In the genomic region with DNA sequence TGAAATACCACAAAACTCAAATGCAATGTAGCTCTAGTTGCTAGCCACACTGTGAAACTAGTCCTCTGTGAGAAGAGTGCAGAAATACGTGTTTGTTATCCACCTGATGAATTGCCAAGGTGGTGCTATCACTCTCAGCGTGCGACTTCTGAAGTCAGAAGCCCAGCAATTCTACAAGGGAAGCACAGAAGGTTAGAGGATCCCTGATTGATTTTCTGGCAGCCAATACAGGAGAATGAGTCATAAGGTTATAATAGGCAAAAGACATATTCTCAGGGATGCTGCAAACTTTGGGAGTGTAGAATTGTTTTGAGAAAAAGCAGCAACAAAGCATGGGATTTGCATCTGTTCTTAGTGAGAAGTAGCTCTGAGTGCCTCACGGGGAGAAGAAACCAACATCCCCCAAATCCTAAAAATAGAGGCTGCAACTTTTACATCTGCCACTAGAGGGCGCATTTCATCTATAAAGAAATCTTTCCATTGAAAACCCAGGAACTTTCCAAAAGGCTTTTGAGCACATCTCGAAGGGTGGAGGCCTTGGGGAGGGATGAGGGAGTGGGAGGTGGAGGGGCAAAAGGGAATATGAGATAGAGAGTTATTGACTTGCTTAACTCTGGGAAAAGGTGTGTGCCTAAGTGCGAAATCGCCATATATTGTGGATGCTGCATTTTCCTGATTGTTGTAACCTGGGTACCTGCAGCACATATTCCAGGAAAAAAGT, we compare ENCODE assay signal across 8 cellular contexts.
DNase-seq lines count a peak whose midpoint lies in the region; ATAC-seq, FAIRE-seq and TF ChIP-seq lines count a peak whose summit lies in the region.

No MANE protein-coding gene starts in this region.

- WGBS in iPS DF 6.9 (ENCODE audit: insufficient coverage, insufficient read length), result no CpG with 5 or more reads among the region's 8 CpGs

- peak; percentile 92 for TF ChIP-seq CTCF in astrocyte (IDR thresholded peaks at IDR 0.05; ENCODE audit: insufficient read depth, low read depth, low read length)
- TF ChIP-seq CTCF in omental fat pad (IDR thresholded peaks at IDR 0.05), result no peak

- H3K4me1 ChIP-seq in astrocyte (ENCODE audit: insufficient read depth, low read length) (no peaks in the 10 kb centered on the region), iPS DF 6.9 (ENCODE audit: control insufficient read depth, insufficient read depth, low read length) (no peaks in the 10 kb centered on the region)

- H3K9me3 Mint-ChIP-seq in astrocyte (ENCODE audit: unreplicated experiment), result no peaks in the 10 kb centered on the region

- H4K20me1 ChIP-seq in astrocyte (ENCODE audit: insufficient read depth, low read length), result no peaks in the 10 kb centered on the region

- no peak overlapping the region for H3K4me2 ChIP-seq in astrocyte (ENCODE audit: low read length)

- H3K4me3 ChIP-seq in H7 (ENCODE audit: insufficient read depth, low read depth, low read length) (no peak overlapping the region), astrocyte (ENCODE audit: insufficient read depth, low read depth, low read length) (no peak overlapping the region), iPS DF 6.9 (ENCODE audit: low read length) (no peak overlapping the region)

- no peaks in the 10 kb centered on the region for H3K27me3 ChIP-seq in H7 (ENCODE audit: control insufficient read depth, insufficient read depth, low read length)
- no peaks in the 10 kb centered on the region for H3K27me3 ChIP-seq in astrocyte (ENCODE audit: insufficient read depth, low read length)
- no peaks in the 10 kb centered on the region for H3K27me3 ChIP-seq in iPS DF 6.9 (ENCODE audit: control insufficient read depth, insufficient read depth, low read length)

- no peak overlapping the region for H2AFZ ChIP-seq in astrocyte (ENCODE audit: low read depth, low read length)

- no peak overlapping the region for H3K9ac ChIP-seq in astrocyte (ENCODE audit: low read length)

- DNase-seq in COLO829 (ENCODE audit: low spot score) (peak; percentile 34), H7 (peak; percentile 48), NCI-H510A treated with DMSO at 0.1 percent for 48 hours (lab: John Stamatoyannopoulos, UW) (peak; percentile 61), astrocyte (ENCODE audit: low read depth) (peak; percentile 8), iPS DF 6.9 (ENCODE audit: low read depth, low spot score) (peak; percentile 18), omental fat pad (ENCODE audit: low spot score) (no peak)
- peak in 2 of 3 experiments; percentile 14 to 16 for DNase-seq in stimulated activated CD4-positive, alpha-beta T cell treated with anti-CD3 and anti-CD28 coated beads, TNF-alpha, amount 100 ng/mL, for 24 hours (ENCODE audit: low read depth in 3 of 3)

- ATAC-seq in omental fat pad (ENCODE audit: low FRiP score) (no peak), HG02852 (IDR thresholded peaks at IDR 0.05; ENCODE audit: unreplicated experiment) (no peak)

- H3K9me3 ChIP-seq in astrocyte (ENCODE audit: insufficient read depth, low read depth, low read length) (no peaks in the 10 kb centered on the region), iPS DF 6.9 (ENCODE audit: control insufficient read depth, insufficient read depth, low read length) (no peaks in the 10 kb centered on the region)

- H3K4me3 Mint-ChIP-seq in astrocyte (ENCODE audit: unreplicated experiment), result no peak overlapping the region

- H3K36me3 ChIP-seq in H7 (replicated peaks; ENCODE audit: control insufficient read depth, insufficient read depth, low read length), result no peaks in the 10 kb centered on the region
- no peaks in the 10 kb centered on the region for H3K36me3 ChIP-seq in astrocyte (ENCODE audit: insufficient read depth, low read length)
- H3K36me3 ChIP-seq in iPS DF 6.9 (ENCODE audit: control insufficient read depth, insufficient read depth, low read length), result no peaks in the 10 kb centered on the region

- H3K36me3 Mint-ChIP-seq in astrocyte (ENCODE audit: low read depth, unreplicated experiment), result no peaks in the 10 kb centered on the region

- FAIRE-seq in astrocyte (lab: Jason Lieb, UNC), result peak; percentile 87

- H3K27ac ChIP-seq in astrocyte (ENCODE audit: low read depth, low read length) (no peak overlapping the region), iPS DF 6.9 (ENCODE audit: low read length) (no peak overlapping the region)

- H3K27me3 Mint-ChIP-seq in astrocyte (ENCODE audit: low read depth, unreplicated experiment), result no peaks in the 10 kb centered on the region

- H3K4me1 Mint-ChIP-seq in astrocyte (ENCODE audit: low read depth, unreplicated experiment), result no peaks in the 10 kb centered on the region

- H3K79me2 ChIP-seq in astrocyte (ENCODE audit: insufficient read depth, low read length), result no peaks in the 10 kb centered on the region

- no peak overlapping the region for H3K27ac Mint-ChIP-seq in astrocyte (ENCODE audit: unreplicated experiment)
